In the genomic region with DNA sequence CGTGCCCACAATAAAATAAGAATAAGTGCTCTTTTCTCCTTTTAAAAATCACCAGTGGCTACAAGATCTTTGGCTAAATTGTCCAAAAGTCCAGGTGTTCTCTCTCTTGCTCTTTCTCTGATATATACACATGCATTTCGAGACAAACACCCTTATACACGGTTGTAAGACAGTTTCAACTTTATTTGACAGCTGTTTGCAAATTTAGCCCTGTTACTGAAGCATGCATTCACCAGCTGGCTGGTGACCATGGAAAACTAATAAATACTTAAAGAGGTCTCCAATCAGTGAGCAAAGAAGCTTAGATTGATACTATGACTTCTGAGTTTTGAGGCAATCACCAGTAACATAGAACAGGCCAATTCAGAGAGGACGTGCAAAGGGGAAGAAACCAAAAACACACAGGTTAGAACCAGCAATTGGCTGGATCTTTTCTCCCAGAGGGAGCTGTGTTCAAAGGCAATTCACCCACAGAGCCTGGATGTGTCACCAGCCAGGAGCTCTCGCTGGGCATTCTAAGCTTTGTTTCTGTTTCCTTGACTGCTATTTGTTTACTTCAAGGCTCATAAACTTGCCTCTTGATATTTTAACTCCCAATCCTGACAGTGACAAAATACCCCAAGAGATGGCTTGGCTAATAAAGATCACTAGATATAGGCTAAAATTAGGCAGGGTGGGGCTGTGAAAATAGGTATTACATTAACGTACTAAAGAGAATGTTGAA, we compare ENCODE assay signal across 11 cellular contexts.
DNase-seq lines count a peak whose midpoint lies in the region; ATAC-seq, FAIRE-seq and TF ChIP-seq lines count a peak whose summit lies in the region.
"Had no signal": no experiment of that assay in that cellular context is flagged by ENCODE, and none has a peak within 500 bp of the region (broad histone marks: within the 10 kb centered on the region; RNA-seq: fewer than 3 reads in every experiment).

No MANE protein-coding gene starts in this region.

- FAIRE-seq in pancreas (lab: Jason Lieb, UNC) = no peak
- FAIRE-seq: colon had no signal

- no peaks in the 10 kb centered on the region for H3K9me3 Mint-ChIP-seq in stimulated activated naive CD8-positive, alpha-beta T cell treated with anti-CD3 and anti-CD28 coated beads, Interleukin-15, amount 100 ng/mL, for 72 hours

- 43 to 48% methylated on average over 6 of the region's 6 CpGs for WGBS in pancreas, 2 donors

- no peaks in the 10 kb centered on the region for H3K27me3 ChIP-seq in pancreas

- no peaks in the 10 kb centered on the region for H3K4me1 ChIP-seq in pancreas

- H3K9me3 ChIP-seq in pancreas = no peaks in the 10 kb centered on the region

- H3K27me3 Mint-ChIP-seq in stimulated activated naive CD8-positive, alpha-beta T cell treated with anti-CD3 and anti-CD28 coated beads, Interleukin-15, amount 100 ng/mL, for 72 hours = no peaks in the 10 kb centered on the region

- DNase-seq in ELF-1 (ENCODE audit: low read depth, low spot score) (peak; percentile 54), NCI-H2171 (lab: John Stamatoyannopoulos, UW) (peak; percentile 74), epithelial cell of esophagus (ENCODE audit: low read depth) (peak; percentile 67), pancreas (no peak), GM20000 (ENCODE audit: low spot score) (no peak), UCSD-AML1 (lab: John Stamatoyannopoulos, UW; ENCODE audit: unreplicated experiment) (no peak)
- DNase-seq in stimulated activated naive CD8-positive, alpha-beta T cell treated with anti-CD3 and anti-CD28 coated beads, Interleukin-15, amount 100 ng/mL, for 72 hours = no peak
- DNase-seq: KBM-7; stimulated activated naive CD4-positive, alpha-beta T cell had no signal

- H3K4me3 ChIP-seq in epithelial cell of esophagus (ENCODE audit: low read length) (peak overlapping the region; percentile 18), pancreas (no peak overlapping the region)

- intact Hi-C loops in pancreas (cut with DNase I) = no loop called here

- H3K36me3 ChIP-seq in pancreas = no peaks in the 10 kb centered on the region

- H3K4me1 Mint-ChIP-seq in stimulated activated naive CD8-positive, alpha-beta T cell treated with anti-CD3 and anti-CD28 coated beads, Interleukin-15, amount 100 ng/mL, for 72 hours = peaks cover 36% of the 10 kb centered on the region

- TF ChIP-seq CTCF in epithelial cell of esophagus (IDR thresholded peaks at IDR 0.05; ENCODE audit: insufficient read depth, low read depth, low read length, missing control alignments) = peak; percentile 32
- TF ChIP-seq CTCF in pancreas (IDR thresholded peaks at IDR 0.05) = no peak
- TF ChIP-seq CTCF in GM20000 (IDR thresholded peaks at IDR 0.05; ENCODE audit: extremely low read depth, missing control alignments) = no peak

- ATAC-seq in pancreas (peak in 3 of 4 donors; percentile 53 to 56 (median 55)), GM18873 (IDR thresholded peaks at IDR 0.05; ENCODE audit: low FRiP score, unreplicated experiment) (no peak)
- ATAC-seq in stimulated activated naive CD8-positive, alpha-beta T cell treated with anti-CD3 and anti-CD28 coated beads, Interleukin-15, amount 100 ng/mL, for 72 hours = no peak

- no peak overlapping the region for H3K4me3 Mint-ChIP-seq in stimulated activated naive CD8-positive, alpha-beta T cell treated with anti-CD3 and anti-CD28 coated beads, Interleukin-15, amount 100 ng/mL, for 72 hours

- H3K27ac ChIP-seq in pancreas = no peak overlapping the region

- peak overlapping the region in 1 of 2 donors; percentile 4 for H3K27ac Mint-ChIP-seq in stimulated activated naive CD8-positive, alpha-beta T cell treated with anti-CD3 and anti-CD28 coated beads, Interleukin-15, amount 100 ng/mL, for 72 hours

Comparison
In these comparisons a context has a peak if more than half of its experiments do, and no peak if none do; other contexts are left out.
1. DNase-seq: peak in ELF-1 (single experiment), NCI-H2171 (single experiment) and epithelial cell of esophagus (single experiment); none in pancreas (0 of 6), stimulated activated naive CD8-positive, alpha-beta T cell treated with anti-CD3 and anti-CD28 coated beads, Interleukin-15, amount 100 ng/mL, for 72 hours (0 of 2), GM20000 (single experiment) and UCSD-AML1 (single experiment).
2. ATAC-seq: peak in pancreas (3 of 4); none in stimulated activated naive CD8-positive, alpha-beta T cell treated with anti-CD3 and anti-CD28 coated beads, Interleukin-15, amount 100 ng/mL, for 72 hours (single experiment) and GM18873 (single experiment).